In genomic region chr7:135743907-135744789, GRCh38 we compare ENCODE assay signal across 13 cellular contexts. TPM values are rescaled to one million over a fixed set of nuclear protein-coding genes. Genes with fewer than 3 reads are reported as not detected.
DNase-seq lines count a peak whose midpoint lies in the region; ATAC-seq and TF ChIP-seq lines count a peak whose summit lies in the region.
"Had no signal": no experiment of that assay in that cellular context is flagged by ENCODE, and none has a peak within 500 bp of the region (broad histone marks: within the 10 kb centered on the region; RNA-seq: fewer than 3 reads in every experiment).

No MANE protein-coding gene starts in this region.

- H3K4me3 ChIP-seq in PC-3 (ENCODE audit: low read length), result no peak overlapping the region
- peak overlapping the region in 1 of 4 donors; percentile 7 for H3K4me3 ChIP-seq in esophagus squamous epithelium

- no peaks in the 10 kb centered on the region for H3K79me2 ChIP-seq in PC-3 (ENCODE audit: low read length)

- TF ChIP-seq POLR2A in esophagus squamous epithelium (IDR thresholded peaks at IDR 0.05), result no peak

- H3K9me3 ChIP-seq in PC-3 (ENCODE audit: low read length) (no peaks in the 10 kb centered on the region), esophagus squamous epithelium (no peaks in the 10 kb centered on the region)

- CTCF ChIA-PET in PC-3 (lab: Charles Lee), result no interaction called here

- no peaks in the 10 kb centered on the region for H3F3A ChIP-seq in PC-3 (ENCODE audit: low read length, unreplicated experiment)

- no peak overlapping the region for H2AFZ ChIP-seq in PC-3 (ENCODE audit: low read length)

- H3K4me1 ChIP-seq in PC-3 (ENCODE audit: insufficient read depth, low read length), result peaks cover 29% of the 10 kb centered on the region
- peaks cover 5 to 48% (median 25%) of the 10 kb centered on the region in 3 donors for H3K4me1 ChIP-seq in esophagus squamous epithelium

- peak overlapping the region; percentile 77; the same call in 1 of the 2 replicates for H3K4me2 ChIP-seq in PC-3 (ENCODE audit: low read length)

- intact Hi-C loops in PC-3 (cut with micrococcal nuclease), result loop anchor here (2.0 kb wide), 2 partner anchors 53 to 71 kb away; no protein-coding TSS in a partner anchor
- intact Hi-C loops in esophagus squamous epithelium (cut with DNase I), result no loop called here
- intact Hi-C loops in sciatic nerve (cut with DNase I), result no loop called here

- H3K27me3 ChIP-seq in PC-3 (ENCODE audit: low read length) (no peaks in the 10 kb centered on the region), esophagus squamous epithelium (no peaks in the 10 kb centered on the region)

- no peak for TF ChIP-seq CTCF in PC-3 (conservative IDR thresholded peaks at IDR 0.05; ENCODE audit: low read depth, low read length)
- TF ChIP-seq CTCF in esophagus squamous epithelium (IDR thresholded peaks at IDR 0.05), result no peak

- H4K20me1 ChIP-seq in PC-3 (ENCODE audit: low read length), result no peaks in the 10 kb centered on the region

- H3K9me2 ChIP-seq in PC-3 (replicated peaks; ENCODE audit: low read length), result no peaks in the 10 kb centered on the region

- 40 to 41% methylated on average over 12 to 13 of the region's 14 CpGs for WGBS in esophagus squamous epithelium, 2 donors

- H3K9ac ChIP-seq in PC-3 (ENCODE audit: low read length), result peak overlapping the region; percentile 83; the same call in 1 of the 2 replicates

- H3K27ac ChIP-seq in PC-3 (ENCODE audit: low read length) (peak overlapping the region; percentile 99), esophagus squamous epithelium (peak overlapping the region; percentile 75 to 82 (median 78))

- ATAC-seq in PC-3, result no peak
- ATAC-seq in sciatic nerve, result peak; percentile 61
- ATAC-seq in HG03175 (IDR thresholded peaks at IDR 0.05; ENCODE audit: unreplicated experiment), result no peak
- no peak for ATAC-seq in GM21723 (IDR thresholded peaks at IDR 0.05; ENCODE audit: unreplicated experiment)

- POLR2A ChIA-PET in PC-3 (lab: Charles Lee; ENCODE audit: unreplicated experiment), result interaction anchor here (0.6 kb wide), 1 partner anchor 65 kb away, joined by 14 read pairs; no protein-coding TSS in a partner anchor

- DNase-seq in ELF-1 (ENCODE audit: low read depth, low spot score) (peak; percentile 58), PC-3 (no peak), esophagus squamous epithelium (lab: John Stamatoyannopoulos, UW) (no peak), sciatic nerve (ENCODE audit: low spot score) (peak; percentile 70), NCI-H2171 treated with DMSO at 0.1 percent for 48 hours (lab: John Stamatoyannopoulos, UW) (no peak)
- no peak for DNase-seq in activated CD8-positive, alpha-beta memory T cell treated with anti-CD3 and anti-CD28 coated beads, Interleukin-2, amount 50 U/mL, for 48 hours
- DNase-seq: activated CD4-positive, CD25-positive, alpha-beta regulatory T cell; CD4-positive, CD25-positive, alpha-beta regulatory T cell; MV-4-11; small intestine had no signal

- no peaks in the 10 kb centered on the region for H3K36me3 ChIP-seq in PC-3 (ENCODE audit: low read depth, low read length)
- H3K36me3 ChIP-seq in esophagus squamous epithelium, result no peaks in the 10 kb centered on the region

- BruUV-seq in PC-3 (replicated peaks; lab: Mats Ljungman, UMichigan), result no TSS peak

RNA-seq across cellular contexts. Expression of gene FAM180A, which starts 4.5 kb away (rescaled TPM):
- total RNA-seq in PC-3 (2014; rRNA removed) (not detected in 2 replicates), esophagus squamous epithelium (1 to 10 TPM in 1 of 4 donors, under 1 TPM in 3; 0.38 to 5.0 (median 0.60) TPM), sciatic nerve (8.0 TPM)
- total RNA-seq: CD4-positive, CD25-positive, alpha-beta regulatory T cell had no signal

RNA-seq across cellular contexts. Expression of gene SLC13A4, which starts 16.2 kb away (rescaled TPM):
- not detected in 2 replicates for total RNA-seq in PC-3 (2014; rRNA removed)
- 1 to 10 TPM in 3 of 4 donors, under 1 TPM in 1; under 0.01 to 1.9 (median 1.5) TPM for total RNA-seq in esophagus squamous epithelium
- total RNA-seq in sciatic nerve, result 0.27 TPM
- total RNA-seq: CD4-positive, CD25-positive, alpha-beta regulatory T cell; mucosa of gallbladder had no signal

Comparison
In these comparisons a context has a peak if more than half of its experiments do, and no peak if none do; other contexts are left out.
1. DNase-seq: peak in ELF-1 (single experiment) and sciatic nerve (single experiment); none in PC-3 (single experiment), esophagus squamous epithelium (single experiment), activated CD8-positive, alpha-beta memory T cell treated with anti-CD3 and anti-CD28 coated beads, Interleukin-2, amount 50 U/mL, for 48 hours (single experiment) and NCI-H2171 treated with DMSO at 0.1 percent for 48 hours (single experiment).